29 cellular contexts compared by ENCODE assay signal in the genomic region with DNA sequence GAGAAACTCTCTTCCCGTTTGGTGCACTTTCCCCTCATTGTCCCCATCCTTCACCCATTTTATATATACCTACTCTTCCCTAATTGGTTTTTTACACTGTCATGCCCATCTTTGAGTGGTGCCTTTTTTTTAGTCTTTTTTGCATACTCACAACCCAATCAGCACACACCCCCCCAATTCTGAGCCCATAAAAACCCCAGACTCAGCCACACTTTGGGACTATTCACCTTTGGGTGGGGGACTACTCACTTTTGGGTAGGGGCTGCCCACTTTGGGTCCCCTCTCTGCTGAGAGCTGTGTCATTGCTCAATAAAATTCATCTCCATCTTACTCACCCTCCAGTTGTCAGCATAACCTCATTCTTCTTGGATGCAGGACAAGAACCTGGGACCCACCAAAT.
"Had no signal": no experiment of that assay in that cellular context is flagged by ENCODE, and none has a peak within 500 bp of the region (broad histone marks: within the 10 kb centered on the region; RNA-seq: fewer than 3 reads in every experiment).

No MANE protein-coding gene starts in this region.

- H3K4me1 ChIP-seq: colonic mucosa, esophagus muscularis mucosa, esophagus squamous epithelium, foreskin keratinocyte, gastrocnemius medialis, gastroesophageal sphincter, heart left ventricle, heart right ventricle had no signal

- H3K4me3 ChIP-seq: colonic mucosa, coronary artery, dorsolateral prefrontal cortex, esophagus muscularis mucosa, esophagus squamous epithelium, gastrocnemius medialis, gastroesophageal sphincter, heart left ventricle, heart right ventricle, hepatocyte had no signal

- H3K27me3 ChIP-seq: colonic mucosa, gastrocnemius medialis had no signal

- H3K9me3 ChIP-seq: colonic mucosa, gastrocnemius medialis had no signal

- FAIRE-seq: colon, endometrium, endothelial cell of umbilical vein, frontal cortex had no signal

- H3K4me2 ChIP-seq: hepatocyte had no signal

- ATAC-seq: esophagus mucosa, foreskin keratinocyte, gastrocnemius medialis, gastroesophageal sphincter, heart left ventricle, heart right ventricle had no signal

- DNase-seq: colonic mucosa; cortex of kidney; dermis blood vessel endothelial cell; dorsolateral prefrontal cortex; effector CD4-positive, alpha-beta T cell; effector CD8-positive, alpha-beta T cell; effector memory CD4-positive, alpha-beta T cell; endodermal cell; erythroblast; esophagus squamous epithelium; foreskin fibroblast; foreskin keratinocyte; foreskin melanocyte; gastrocnemius medialis; glutamatergic neuron; head of caudate nucleus; heart left ventricle; heart right ventricle had no signal

- H3K27ac ChIP-seq: colonic mucosa, coronary artery, dorsolateral prefrontal cortex, epithelial cell of prostate, esophagus muscularis mucosa, esophagus squamous epithelium, foreskin keratinocyte, gastrocnemius medialis, gastroesophageal sphincter, heart left ventricle, heart right ventricle, hepatocyte had no signal

- H3K27ac Mint-ChIP-seq: dendritic cell treated with granulocyte-macrophage colony-stimulating factor and Interleukin-4, amounts not matched to agents 40 ng/mL and 50 ng/mL, for 4 days; endodermal cell had no signal

- H3K79me2 ChIP-seq: hepatocyte had no signal

- H3K36me3 ChIP-seq: colonic mucosa, esophagus muscularis mucosa, esophagus squamous epithelium, gastrocnemius medialis, gastroesophageal sphincter, heart left ventricle, heart right ventricle had no signal

- H3K4me1 Mint-ChIP-seq: endodermal cell had no signal

- H2AFZ ChIP-seq: hepatocyte had no signal

- H3K4me3 Mint-ChIP-seq: dendritic cell treated with granulocyte-macrophage colony-stimulating factor and Interleukin-4, amounts not matched to agents 40 ng/mL and 50 ng/mL, for 4 days; endodermal cell had no signal
